ENCODE assay signal across 3 cellular contexts in the genomic region with DNA sequence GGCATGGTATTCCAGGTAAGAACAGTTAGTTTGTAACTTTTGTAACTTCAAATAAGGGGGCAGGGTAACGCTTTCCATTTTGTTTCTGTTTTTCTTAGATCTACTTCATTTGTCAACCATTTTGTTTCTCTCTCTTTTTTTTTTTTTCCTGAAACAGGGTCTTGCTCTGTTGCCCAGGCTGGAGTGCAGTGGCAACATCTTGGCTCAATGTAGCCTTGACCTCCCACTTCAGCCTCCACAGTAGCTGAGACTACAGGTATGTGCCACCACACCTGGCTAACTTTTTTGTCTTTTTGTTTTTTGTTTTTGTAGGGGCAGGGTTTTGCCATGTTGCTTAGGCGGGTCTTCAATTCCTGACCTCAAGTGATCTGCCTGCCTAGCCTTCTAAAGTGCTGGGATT.
TF ChIP-seq lines count a peak whose summit lies in the region.

No MANE protein-coding gene starts in this region.

TF ChIP-seq in HepG2, 621 proteins besides CTCF, POLR2A, EP300 and RAD21:
- peak; percentile 69; the same call in 1 of the 2 replicates for TF ChIP-seq ZNF121 (CRISPR knock-in tag; IDR thresholded peaks at IDR 0.05)
- no peak for TF ChIP-seq SOX5 (CRISPR knock-in tag; IDR thresholded peaks at IDR 0.05; ENCODE audit: borderline replicate concordance)
- no peak for TF ChIP-seq SNAI1 (CRISPR knock-in tag; IDR thresholded peaks at IDR 0.05; ENCODE audit: borderline replicate concordance)
- TF ChIP-seq SPEN (CRISPR knock-in tag; IDR thresholded peaks at IDR 0.05; ENCODE audit: low read depth): no peak
TF ChIP-seq in HepG2: peak in this region for 1.

TF ChIP-seq in HEK293, 187 proteins besides CTCF, POLR2A, EP300 and RAD21:
- TF ChIP-seq ZNF157 (tag by site-specific recombination; IDR thresholded peaks at IDR 0.05): no peak
- 0 out of 2 replicates have a peak, but pooled peaks have one; percentile 29 for TF ChIP-seq ZNF121 (tag by site-specific recombination; IDR thresholded peaks at IDR 0.05)
- no peak for TF ChIP-seq ZNF629 (tag by site-specific recombination; IDR thresholded peaks at IDR 0.05)
- TF ChIP-seq ZNF23 (tag by site-specific recombination; IDR thresholded peaks at IDR 0.05; ENCODE audit: borderline replicate concordance): no peak

TF ChIP-seq in WTC11, 78 proteins besides CTCF, POLR2A, EP300 and RAD21:
- TF ChIP-seq ZNF121 (CRISPR knock-in tag; IDR thresholded peaks at IDR 0.05) (peak; percentile 71; the same call in 1 of the 2 replicates), FOXK1 (CRISPR knock-in tag; IDR thresholded peaks at IDR 0.05) (no peak), ZNF396 (CRISPR knock-in tag; IDR thresholded peaks at IDR 0.05; ENCODE audit: borderline replicate concordance) (no peak)
- TF ChIP-seq, protein P1, sequence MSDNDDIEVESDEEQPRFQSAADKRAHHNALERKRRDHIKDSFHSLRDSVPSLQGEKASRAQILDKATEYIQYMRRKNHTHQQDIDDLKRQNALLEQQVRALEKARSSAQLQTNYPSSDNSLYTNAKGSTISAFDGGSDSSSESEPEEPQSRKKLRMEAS (CRISPR knock-in tag; IDR thresholded peaks at IDR 0.05): no peak
- TF ChIP-seq, protein P2, sequence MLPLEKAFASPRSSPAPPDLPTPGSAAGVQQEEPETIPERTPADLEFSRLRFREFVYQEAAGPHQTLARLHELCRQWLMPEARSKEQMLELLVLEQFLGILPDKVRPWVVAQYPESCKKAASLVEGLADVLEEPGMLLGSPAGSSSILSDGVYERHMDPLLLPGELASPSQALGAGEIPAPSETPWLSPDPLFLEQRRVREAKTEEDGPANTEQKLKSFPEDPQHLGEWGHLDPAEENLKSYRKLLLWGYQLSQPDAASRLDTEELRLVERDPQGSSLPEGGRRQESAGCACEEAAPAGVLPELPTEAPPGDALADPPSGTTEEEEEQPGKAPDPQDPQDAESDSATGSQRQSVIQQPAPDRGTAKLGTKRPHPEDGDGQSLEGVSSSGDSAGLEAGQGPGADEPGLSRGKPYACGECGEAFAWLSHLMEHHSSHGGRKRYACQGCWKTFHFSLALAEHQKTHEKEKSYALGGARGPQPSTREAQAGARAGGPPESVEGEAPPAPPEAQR (CRISPR knock-in tag; IDR thresholded peaks at IDR 0.05): no peak
